Comparison of ENCODE assay signal across 8 cellular contexts in the genomic region with DNA sequence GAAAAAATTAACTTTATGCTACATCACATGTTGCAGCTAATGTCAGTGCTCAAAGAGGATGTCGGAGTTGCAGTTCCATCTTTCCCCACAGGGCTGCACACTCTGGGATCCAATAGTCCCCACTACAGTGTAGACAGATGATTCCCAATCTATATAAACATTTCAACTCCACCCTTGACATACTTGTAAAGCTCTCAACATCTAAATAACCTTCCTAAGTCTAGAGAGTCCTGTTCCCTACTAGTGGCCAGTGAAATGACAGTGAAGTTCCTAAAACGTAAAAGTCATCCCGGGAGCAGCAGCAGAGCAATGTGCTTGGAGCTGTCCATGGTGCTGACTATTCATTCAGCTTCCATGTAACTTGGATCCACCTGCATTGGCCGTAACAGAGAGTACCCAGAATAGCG.
DNase-seq lines count a peak whose midpoint lies in the region; ATAC-seq and TF ChIP-seq lines count a peak whose summit lies in the region.

No MANE protein-coding gene starts in this region.

- no peaks in the 10 kb centered on the region for H3K4me1 ChIP-seq in Panc1 (ENCODE audit: control insufficient read depth, insufficient read depth, low read length)
- no peaks in the 10 kb centered on the region for H3K4me1 ChIP-seq in mesenchymal stem cell (ENCODE audit: control insufficient read depth, insufficient read depth, low read depth, low read length)

- BruUV-seq in Panc1 (replicated peaks; lab: Mats Ljungman, UMichigan), result no TSS peak

- H4K91ac ChIP-seq in mesenchymal stem cell (ENCODE audit: low read length), result no peak overlapping the region

- no peak overlapping the region for H2BK120ac ChIP-seq in mesenchymal stem cell (ENCODE audit: low read depth, low read length)

- H3K79me1 ChIP-seq in mesenchymal stem cell (replicated peaks; ENCODE audit: low read length, poor library complexity, severe bottlenecking), result no peaks in the 10 kb centered on the region

- ATAC-seq in GM19452 (IDR thresholded peaks at IDR 0.05; ENCODE audit: unreplicated experiment), result peak; percentile 88
- peak; percentile 68 for ATAC-seq in HG03280 (IDR thresholded peaks at IDR 0.05; ENCODE audit: unreplicated experiment)
- ATAC-seq in Panc1, result 0 out of 2 replicates have a peak, but pooled peaks have one; percentile 70

- no peak overlapping the region for H3K23ac ChIP-seq in mesenchymal stem cell (ENCODE audit: low read length in 2 of 2)

- H2BK5ac ChIP-seq in mesenchymal stem cell (ENCODE audit: low read depth, low read length, poor library complexity, severe bottlenecking), result no peak overlapping the region

- H3K27me3 ChIP-seq in Panc1 (ENCODE audit: control insufficient read depth, insufficient read depth, low read length), result no peaks in the 10 kb centered on the region
- H3K27me3 ChIP-seq in mesenchymal stem cell (ENCODE audit: control insufficient read depth in 1 of 2, insufficient read depth in 1 of 2, low read length in 2 of 2), result no peaks in the 10 kb centered on the region

- no peak overlapping the region for H3K4ac ChIP-seq in mesenchymal stem cell (ENCODE audit: low read depth in 1 of 2, low read length in 2 of 2)

- peak; percentile 52 for TF ChIP-seq CTCF in Panc1 (IDR thresholded peaks at IDR 0.05)

- 28% methylated on average over 5 of the region's 5 CpGs for WGBS in mesenchymal stem cell

- H4K8ac ChIP-seq in mesenchymal stem cell (ENCODE audit: low read length), result no peak overlapping the region

- intact Hi-C loops in Panc1 (cut with micrococcal nuclease; ENCODE audit: unreplicated experiment), result no loop called here

- H3K14ac ChIP-seq in mesenchymal stem cell (ENCODE audit: low read length in 2 of 2), result no peak overlapping the region

- H3K9me3 ChIP-seq in Panc1 (ENCODE audit: control insufficient read depth, insufficient read depth, low read depth, low read length) (no peaks in the 10 kb centered on the region), mesenchymal stem cell (ENCODE audit: control insufficient read depth, low read length) (no peaks in the 10 kb centered on the region)

- H3K36me3 ChIP-seq in Panc1 (ENCODE audit: control insufficient read depth, insufficient read depth, low read length), result no peaks in the 10 kb centered on the region
- no peaks in the 10 kb centered on the region for H3K36me3 ChIP-seq in mesenchymal stem cell (ENCODE audit: control insufficient read depth in 1 of 2, insufficient read depth in 2 of 2, low read depth in 1 of 2, low read length in 2 of 2)

- in situ Hi-C loops in Panc1 (cut with HindIII; ENCODE audit: low pct_unique_long_range_greater_than_20kb, low sequenced_read_pairs), result no loop called here

- H3K4me3 ChIP-seq in Panc1 (ENCODE audit: low read depth in 2 of 2, low read length in 2 of 2), result no peak overlapping the region
- no peak overlapping the region for H3K4me3 ChIP-seq in mesenchymal stem cell (ENCODE audit: insufficient read depth in 1 of 2, low read depth in 1 of 2, low read length in 2 of 2)

- H3K18ac ChIP-seq in mesenchymal stem cell (ENCODE audit: low read depth in 1 of 2, low read length in 2 of 2), result no peak overlapping the region

- POLR2A ChIA-PET in Panc1 (lab: Charles Lee), result no interaction called here

- no peak overlapping the region for H3K9ac ChIP-seq in mesenchymal stem cell (ENCODE audit: low read length)

- H2AFZ ChIP-seq in mesenchymal stem cell (ENCODE audit: low read depth, low read length), result no peak overlapping the region

- no peak overlapping the region for H2BK15ac ChIP-seq in mesenchymal stem cell (ENCODE audit: low read depth, poor library complexity, severe bottlenecking)

- no peak overlapping the region for H3K4me2 ChIP-seq in mesenchymal stem cell (ENCODE audit: low read length, poor library complexity, severe bottlenecking)

- no peak overlapping the region for H3K27ac ChIP-seq in Panc1 (ENCODE audit: low read length)
- no peak overlapping the region for H3K27ac ChIP-seq in mesenchymal stem cell (ENCODE audit: low read length, poor library complexity, severe bottlenecking)

- CTCF ChIA-PET in Panc1 (lab: Charles Lee), result interaction anchor here (0.5 kb wide), 1 partner anchor 148 kb away, joined by 5 read pairs; no protein-coding TSS in a partner anchor

- H2BK12ac ChIP-seq in mesenchymal stem cell (ENCODE audit: low read length in 2 of 2), result no peak overlapping the region

- no peak overlapping the region for H2AK5ac ChIP-seq in mesenchymal stem cell (ENCODE audit: low read length, severe bottlenecking)

- DNase-seq in ELF-1 (ENCODE audit: low read depth, low spot score) (peak; percentile 56), Panc1 (ENCODE audit: low read depth, low spot score) (peak; percentile 22), mesenchymal stem cell (peak; percentile 43), NCI-H524 treated with DMSO at 0.1 percent for 48 hours (lab: John Stamatoyannopoulos, UW) (no peak), NOMO-1 treated with dmso at 0.1 percent for 144 hours (lab: John Stamatoyannopoulos, UW; ENCODE audit: unreplicated experiment) (no peak)
- peak; percentile 7 for DNase-seq in central memory CD4-positive, alpha-beta T cell

Comparison
In these comparisons a context has a peak if more than half of its experiments do, and no peak if none do; other contexts are left out.
1. DNase-seq: peak in ELF-1 (single experiment), Panc1 (single experiment), central memory CD4-positive, alpha-beta T cell (single experiment) and mesenchymal stem cell (single experiment); none in NCI-H524 treated with DMSO at 0.1 percent for 48 hours (single experiment) and NOMO-1 treated with dmso at 0.1 percent for 144 hours (single experiment).
2. Peak in every context shown above with its lines, with median percentiles within 50 percentile points of each other: ATAC-seq.